Comparison of ENCODE assay signal across 8 cellular contexts in the genomic region with DNA sequence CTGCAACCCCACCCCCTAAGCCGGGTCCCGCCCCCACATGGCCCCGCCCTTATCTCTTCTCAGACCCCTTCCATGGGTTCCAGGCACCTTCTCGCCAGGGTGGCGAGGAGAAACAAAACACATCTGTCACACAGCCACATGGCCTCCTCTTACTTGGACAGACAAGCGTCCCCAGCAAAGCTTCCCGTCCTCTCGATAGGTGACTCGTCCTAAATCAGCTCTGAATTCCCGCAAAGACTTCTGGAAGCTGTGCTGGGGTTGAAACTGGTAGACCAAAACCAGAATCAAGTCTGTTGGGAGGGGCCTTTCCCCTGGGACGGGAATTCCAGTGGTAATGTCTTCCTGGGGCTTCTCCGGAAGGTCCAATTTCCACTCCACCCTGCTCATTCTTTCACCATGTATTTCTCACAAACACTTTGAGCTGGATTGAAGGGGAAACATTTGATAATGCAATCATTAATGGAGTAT. TPM values are rescaled to one million over a fixed set of nuclear protein-coding genes. Genes with fewer than 3 reads are reported as not detected.
DNase-seq lines count a peak whose midpoint lies in the region; ATAC-seq and TF ChIP-seq lines count a peak whose summit lies in the region.

No MANE protein-coding gene starts in this region.

- peak overlapping the region; percentile 70 for H3K4me2 ChIP-seq in OCI-LY7 (ENCODE audit: low read length)

- no peaks in the 10 kb centered on the region for H3K27me3 Mint-ChIP-seq in endodermal cell (ENCODE audit: insufficient read depth)

- H3K27ac Mint-ChIP-seq in endodermal cell: peak overlapping the region; percentile 97

- H2AFZ ChIP-seq in OCI-LY7 (ENCODE audit: low read length): no peak overlapping the region
- H2AFZ ChIP-seq in neuron (ENCODE audit: low read depth, low read length): no peak overlapping the region

- DNase-seq in GM12865 (ENCODE audit: low read depth): no peak
- no peak for DNase-seq in OCI-LY7 (ENCODE audit: low spot score)
- no peak for DNase-seq in endodermal cell
- no peak for DNase-seq in activated effector memory CD4-positive, alpha-beta T cell treated with anti-CD3 and anti-CD28 coated beads, Interleukin-2, amount 50 U/mL, for 16 hours
- DNase-seq in RPMI8226: no peak
- no peak for DNase-seq in NCI-H2081 (lab: John Stamatoyannopoulos, UW)

- no TSS peak for BruUV-seq in OCI-LY7 (replicated peaks; lab: Mats Ljungman, UMichigan)

- intact Hi-C loops in OCI-LY7 (cut with micrococcal nuclease; ENCODE audit: unreplicated experiment): loop anchor here (2.0 kb wide), 1 partner anchor 105 kb away; a partner anchor contains a TSS

- WGBS in endodermal cell (ENCODE audit: insufficient coverage in 1 of 2, insufficient read length in 1 of 2), 2 experiments: 0 to 6% methylated on average over 5 to 12 of the region's 12 CpGs

- peaks cover 7% of the 10 kb centered on the region for H3K36me3 Mint-ChIP-seq in endodermal cell (ENCODE audit: low read depth)

- TF ChIP-seq CTCF in GM12865 (IDR thresholded peaks at IDR 0.05; ENCODE audit: insufficient read depth, low read depth, low read length, missing control alignments): no peak
- no peak for TF ChIP-seq CTCF in OCI-LY7 (conservative IDR thresholded peaks at IDR 0.05; ENCODE audit: low read length)
- TF ChIP-seq CTCF in endodermal cell (conservative IDR thresholded peaks at IDR 0.05): no peak

- H3K27ac ChIP-seq in OCI-LY7 (ENCODE audit: low read depth, low read length, poor library complexity, severe bottlenecking) (no peak overlapping the region), endodermal cell (ENCODE audit: low read depth, low read length) (peak overlapping the region; percentile 74)

- H3K4me3 Mint-ChIP-seq in endodermal cell: peak overlapping the region; percentile 91

- H3K27me3 ChIP-seq in endodermal cell (ENCODE audit: control insufficient read depth, insufficient read depth, low read length, poor library complexity, severe bottlenecking) (no peaks in the 10 kb centered on the region), neuron (ENCODE audit: insufficient read depth, low read length) (no peaks in the 10 kb centered on the region)

- no peaks in the 10 kb centered on the region for H3K9me3 ChIP-seq in OCI-LY7 (ENCODE audit: low read length)
- H3K9me3 ChIP-seq in endodermal cell (ENCODE audit: control insufficient read depth, low read length): no peaks in the 10 kb centered on the region
- H3K9me3 ChIP-seq in neuron (ENCODE audit: low read length): no peaks in the 10 kb centered on the region

- H3K9me3 Mint-ChIP-seq in endodermal cell: no peaks in the 10 kb centered on the region

- H3K9ac ChIP-seq in endodermal cell (ENCODE audit: extremely low read depth, low read length, poor library complexity, severe bottlenecking): no peak overlapping the region

- H3K4me3 ChIP-seq in GM12865 (ENCODE audit: low read depth, low read length) (peak overlapping the region; percentile 38), OCI-LY7 (ENCODE audit: low read depth, low read length, poor library complexity, severe bottlenecking) (peak overlapping the region; percentile 99), endodermal cell (ENCODE audit: low read length) (peak overlapping the region; percentile 77), neuron (ENCODE audit: low read length) (peak overlapping the region; percentile 43)

- POLR2A ChIA-PET in OCI-LY7 (lab: Charles Lee): interaction anchor here (0.5 to 1.2 kb wide), 3 partner anchors 8 to 518 kb away, joined by 3 to 6 read pairs (median 3); no protein-coding TSS in a partner anchor

- no peaks in the 10 kb centered on the region for H3K9me2 ChIP-seq in OCI-LY7 (ENCODE audit: insufficient read depth, low read length)

- H3K79me2 ChIP-seq in OCI-LY7 (ENCODE audit: insufficient read depth, low read depth, low read length): peaks cover 27% of the 10 kb centered on the region; the same call in 1 of the 2 replicates

- H4K20me1 ChIP-seq in OCI-LY7 (ENCODE audit: insufficient read depth, low read length): peaks cover 15% of the 10 kb centered on the region

- CTCF ChIA-PET in OCI-LY7 (lab: Charles Lee; ENCODE audit: unreplicated experiment): no interaction called here

- ATAC-seq in GM18511 (IDR thresholded peaks at IDR 0.05; ENCODE audit: unreplicated experiment): no peak

- H3K4me1 ChIP-seq in OCI-LY7 (ENCODE audit: insufficient read depth, low read length, poor library complexity, severe bottlenecking) (peaks cover 33% of the 10 kb centered on the region), endodermal cell (ENCODE audit: control insufficient read depth, insufficient read depth, low read length) (peaks cover 18% of the 10 kb centered on the region), neuron (ENCODE audit: insufficient read depth, low read length) (peaks cover 36% of the 10 kb centered on the region)

- H3K4me1 Mint-ChIP-seq in endodermal cell: peaks cover 45% of the 10 kb centered on the region

- peaks cover 17% of the 10 kb centered on the region for H3K36me3 ChIP-seq in OCI-LY7 (ENCODE audit: insufficient read depth, low read length)
- H3K36me3 ChIP-seq in endodermal cell (ENCODE audit: control insufficient read depth, insufficient read depth, low read length): peaks cover 6% of the 10 kb centered on the region
- peaks cover 4% of the 10 kb centered on the region for H3K36me3 ChIP-seq in neuron (ENCODE audit: insufficient read depth, low read length)

RNA-seq across cellular contexts. Expression of a gene that starts 0.4 kb away (rescaled TPM):
- 31.2 and 32.0 TPM in 2 replicates for total RNA-seq in OCI-LY7 (2014; rRNA removed; shearing (Covaris generic))
- total RNA-seq in OCI-LY7 (2022) (35.3 and 38.5 TPM in 2 replicates), endodermal cell (10 to 100 TPM; 80.1 to 82.1 TPM)
- 57.1 TPM for polyA plus RNA-seq in endodermal cell (2013, experiment 1 of 2)
- polyA plus RNA-seq in endodermal cell (2013, experiment 2 of 2): 57.2 TPM

Comparison
In these comparisons a context has a peak if more than half of its experiments do, and no peak if none do; other contexts are left out.
1. H3K4me3 ChIP-seq: peak in every context shown above with its lines; median percentile 99 in OCI-LY7; 77 in endodermal cell; 43 in neuron; 38 in GM12865.